Comparison of ENCODE assay signal across 8 cellular contexts in genomic region chr12:123139926-123140674, GRCh38. TPM values are rescaled to one million over a fixed set of nuclear protein-coding genes. Genes with fewer than 3 reads are reported as not detected.
DNase-seq lines count a peak whose midpoint lies in the region; ATAC-seq and TF ChIP-seq lines count a peak whose summit lies in the region.

No MANE protein-coding gene starts in this region.

- H3K4me3 ChIP-seq in HCT116 (replicated peaks in 1 of 2; ENCODE audit: low read depth in 1 of 2, low read length in 2 of 2): peak overlapping the region in 1 of 2 experiments; percentile 52; a peak in 1 of 4 replicates
- no peak overlapping the region for H3K4me3 ChIP-seq in SK-N-SH (ENCODE audit: low read depth in 2 of 2, low read length in 1 of 2)
- no peak overlapping the region for H3K4me3 ChIP-seq in left ventricle myocardium inferior
- H3K4me3 ChIP-seq in spleen: no peak overlapping the region

- peaks cover 5% of the 10 kb centered on the region for H3K4me1 Mint-ChIP-seq in T-helper 2 cell treated with Interferon-gamma antibody and Interleukin-4, amounts not matched to agents 5 μg/mL and 100 μg/mL, for 36 hours (ENCODE audit: low read depth)

- no peaks in the 10 kb centered on the region for H3K9me3 ChIP-seq in HCT116 (ENCODE audit: control insufficient read depth in 1 of 2, insufficient read depth in 1 of 2, low read depth in 1 of 2, low read length in 2 of 2)
- H3K9me3 ChIP-seq in SK-N-SH: no peaks in the 10 kb centered on the region
- H3K9me3 ChIP-seq in left ventricle myocardium inferior (replicated peaks): no peaks in the 10 kb centered on the region
- no peaks in the 10 kb centered on the region for H3K9me3 ChIP-seq in spleen

- H3K36me3 ChIP-seq in HCT116 (ENCODE audit: control insufficient read depth in 1 of 2, insufficient read depth in 2 of 2, low read length in 2 of 2) (peaks cover 0 to 6% of the 10 kb centered on the region in 2 experiments; a peak in 1 of 4 replicates), SK-N-SH (replicated peaks in 1 of 2; ENCODE audit: control insufficient read depth in 1 of 2, insufficient read depth in 2 of 2, low read length in 1 of 2) (no peaks in the 10 kb centered on the region), left ventricle myocardium inferior (no peaks in the 10 kb centered on the region), spleen (peaks cover 0 to 4% (median 0%) of the 10 kb centered on the region in 6 donors)

- CTCF ChIA-PET in HCT116 (lab: Charles Lee) (interaction anchor here (1.1 kb wide), 1 partner anchor 13 kb away, joined by 3 read pairs; no protein-coding TSS in a partner anchor), SK-N-SH (lab: Yijun Ruan, JAX) (interaction anchor here (0.6 to 1.3 kb wide), 2 partner anchors 68 to 97 kb away, joined by 3 read pairs; no protein-coding TSS in a partner anchor)

- peak overlapping the region; percentile 57 for H3K9ac ChIP-seq in HCT116 (ENCODE audit: low read length)
- H3K9ac ChIP-seq in SK-N-SH: peak overlapping the region; percentile 24; the same call in 1 of the 2 replicates

- H3F3A ChIP-seq in SK-N-SH (replicated peaks; ENCODE audit: insufficient read depth): peaks cover 26% of the 10 kb centered on the region

- H3K79me2 ChIP-seq in HCT116 (ENCODE audit: insufficient read depth, low read length) (peaks cover 46% of the 10 kb centered on the region), SK-N-SH (ENCODE audit: insufficient read depth) (peaks cover 54% of the 10 kb centered on the region)

- H3K9me3 Mint-ChIP-seq in T-helper 2 cell treated with Interferon-gamma antibody and Interleukin-4, amounts not matched to agents 5 μg/mL and 100 μg/mL, for 36 hours: no peaks in the 10 kb centered on the region

- H3K27me3 ChIP-seq in HCT116 (ENCODE audit: insufficient read depth, low read length) (no peaks in the 10 kb centered on the region), SK-N-SH (ENCODE audit: insufficient read depth) (no peaks in the 10 kb centered on the region), left ventricle myocardium inferior (ENCODE audit: low read depth) (no peaks in the 10 kb centered on the region), spleen (replicated peaks in 1 of 7) (no peaks in the 10 kb centered on the region)

- H2AFZ ChIP-seq in HCT116 (ENCODE audit: low read depth, low read length, poor library complexity, severe bottlenecking) (no peak overlapping the region), SK-N-SH (ENCODE audit: low read depth) (0 out of 2 replicates have a peak overlapping the region, but pooled peaks have one; percentile 44)

- TF ChIP-seq POLR2A in HCT116 (IDR thresholded peaks at IDR 0.05; ENCODE audit: borderline replicate concordance, extremely low read depth, insufficient read depth, insufficient read length) (no peak), spleen (IDR thresholded peaks at IDR 0.05) (no peak)

- DNase-seq in HCT116 (ENCODE audit: low read depth, low spot score) (no peak), SK-N-SH (no peak), left ventricle myocardium inferior (no peak), spleen (peak; percentile 44), mucosa of gallbladder (ENCODE audit: low spot score) (no peak), middle frontal gyrus (ENCODE audit: extremely low spot score, low spot score) (no peak), hippocampal formation (lab: John Stamatoyannopoulos, UW) (no peak)
- no peak for DNase-seq in T-helper 2 cell treated with Interferon-gamma antibody and Interleukin-4, amounts not matched to agents 5 μg/mL and 100 μg/mL, for 36 hours (ENCODE audit: low spot score)

- H3K27ac Mint-ChIP-seq in T-helper 2 cell treated with Interferon-gamma antibody and Interleukin-4, amounts not matched to agents 5 μg/mL and 100 μg/mL, for 36 hours: no peak overlapping the region

- no peak for TF ChIP-seq CTCF in HCT116 (IDR thresholded peaks at IDR 0.05 in 2 of 3, conservative IDR thresholded peaks at IDR 0.05 in 1 of 3; ENCODE audit: borderline replicate concordance in 1 of 3, insufficient read depth in 1 of 3, low read depth in 2 of 3, low read length in 2 of 3)
- no peak for TF ChIP-seq CTCF in SK-N-SH (IDR thresholded peaks at IDR 0.05)
- TF ChIP-seq CTCF in left ventricle myocardium inferior (IDR thresholded peaks at IDR 0.05; ENCODE audit: borderline replicate concordance): no peak
- TF ChIP-seq CTCF in spleen (IDR thresholded peaks at IDR 0.05 in 8 of 11, conservative IDR thresholded peaks at IDR 0.05 in 3 of 11): no peak

- H3K27me3 Mint-ChIP-seq in T-helper 2 cell treated with Interferon-gamma antibody and Interleukin-4, amounts not matched to agents 5 μg/mL and 100 μg/mL, for 36 hours (ENCODE audit: low read depth): no peaks in the 10 kb centered on the region

- H4K20me1 ChIP-seq in HCT116 (ENCODE audit: insufficient read depth): no peaks in the 10 kb centered on the region
- H4K20me1 ChIP-seq in SK-N-SH (ENCODE audit: insufficient read depth): 0 out of 2 replicates have a peak, but pooled peaks cover 6% of the 10 kb centered on the region

- TF ChIP-seq EP300 in SK-N-SH (IDR thresholded peaks at IDR 0.05; ENCODE audit: borderline replicate concordance in 1 of 2, low read depth in 1 of 2, low read length in 1 of 2): peak in 1 of 2 experiments; percentile 10; a peak in 1 of 4 replicates

- no peaks in the 10 kb centered on the region for H3K36me3 Mint-ChIP-seq in T-helper 2 cell treated with Interferon-gamma antibody and Interleukin-4, amounts not matched to agents 5 μg/mL and 100 μg/mL, for 36 hours (ENCODE audit: low read depth)

- H3K27ac ChIP-seq in HCT116 (ENCODE audit: low read depth, low read length) (peak overlapping the region; percentile 86), SK-N-SH (ENCODE audit: low read depth in 2 of 2, low read length in 1 of 2) (peak overlapping the region in 1 of 2 experiments; percentile 66; a peak in 2 of 4 replicates), left ventricle myocardium inferior (replicated peaks) (peak overlapping the region; percentile 88), spleen (peak overlapping the region; percentile 27 to 73 (median 60))

- RAD21 ChIA-PET in HCT116 (lab: Charles Lee; ENCODE audit: low non-redundant PET in 1 of 2, low total read pairs in 2 of 2, uncharacterized antibody in 2 of 2, unreplicated experiment in 2 of 2): interaction anchor here in 1 of 2 experiments (1.3 kb wide), 1 partner anchor 97 kb away, joined by 4 read pairs; no protein-coding TSS in a partner anchor

- BruUV-seq in HCT116 (replicated peaks; lab: Mats Ljungman, UMichigan): no TSS peak

- intact Hi-C loops in HCT116 (cut with micrococcal nuclease) (loop anchor here (10.0 kb wide), 1 partner anchor 165 kb away; the partner anchor contains the start of gene OGFOD2), left ventricle myocardium inferior (cut with micrococcal nuclease) (no loop called here), spleen (cut with DNase I; ENCODE audit: low total_unique reads) (loop anchor here (10.0 kb wide), 1 partner anchor 155 kb away; the partner anchor contains the start of gene ARL6IP4)

- H3K4me2 ChIP-seq in HCT116 (ENCODE audit: low read length): peak overlapping the region; percentile 84
- H3K4me2 ChIP-seq in SK-N-SH: peak overlapping the region; percentile 63

- POLR2A ChIA-PET in HCT116 (lab: Charles Lee) (no interaction called here), SK-N-SH (lab: Yijun Ruan, JAX) (no interaction called here)

- 39% methylated on average over 3 of the region's 6 CpGs for WGBS in SK-N-SH (ENCODE audit: low lambda C conversion rate)
- WGBS in spleen, 5 donors: 60 to 72% (median 64%) methylated on average over 4 to 6 of the region's 6 CpGs

- TF ChIP-seq RAD21 in HCT116 (IDR thresholded peaks at IDR 0.05; ENCODE audit: low read depth): no peak
- TF ChIP-seq RAD21 in SK-N-SH (IDR thresholded peaks at IDR 0.05; ENCODE audit: low read length): no peak

- no peaks in the 10 kb centered on the region for H3K9me2 ChIP-seq in HCT116 (ENCODE audit: insufficient read depth)
- H3K9me2 ChIP-seq in SK-N-SH: no peaks in the 10 kb centered on the region

- ATAC-seq in HCT116: peak; percentile 26

- no peak overlapping the region for H3K4me3 Mint-ChIP-seq in T-helper 2 cell treated with Interferon-gamma antibody and Interleukin-4, amounts not matched to agents 5 μg/mL and 100 μg/mL, for 36 hours

- H3K4me1 ChIP-seq in HCT116 (ENCODE audit: control insufficient read depth in 1 of 2, insufficient read depth in 2 of 2, low read length in 2 of 2): peaks cover 49 to 65% of the 10 kb centered on the region in 2 experiments
- peaks cover 0 to 34% of the 10 kb centered on the region in 2 experiments; a peak in 2 of 4 replicates for H3K4me1 ChIP-seq in SK-N-SH (ENCODE audit: control insufficient read depth in 1 of 2, insufficient read depth in 2 of 2, low read depth in 1 of 2, low read length in 1 of 2)
- H3K4me1 ChIP-seq in left ventricle myocardium inferior: peaks cover 61% of the 10 kb centered on the region
- H3K4me1 ChIP-seq in spleen: peaks cover 21 to 45% (median 38%) of the 10 kb centered on the region in 6 donors

TF ChIP-seq in HCT116, 20 proteins besides CTCF, POLR2A, EP300 and RAD21 (continues in another document):
- no peak for TF ChIP-seq TCF7L2 (IDR thresholded peaks at IDR 0.05; ENCODE audit: borderline replicate concordance, extremely low read depth, insufficient read depth, insufficient read length)

TF ChIP-seq in SK-N-SH, 30 proteins besides CTCF, POLR2A, EP300 and RAD21 (continues in another document):
- TF ChIP-seq MXI1 (IDR thresholded peaks at IDR 0.05; ENCODE audit: low read depth, low read length): no peak
- TF ChIP-seq RXRA (IDR thresholded peaks at IDR 0.05; ENCODE audit: borderline replicate concordance, low read depth): peak; percentile 72; the same call in 1 of the 2 replicates
- TF ChIP-seq FOSL2 (IDR thresholded peaks at IDR 0.05; ENCODE audit: borderline replicate concordance, low read depth): peak; percentile 28; the same call in 1 of the 2 replicates
- 0 out of 2 replicates have a peak, but pooled peaks have one; percentile 9 for TF ChIP-seq JUND (IDR thresholded peaks at IDR 0.05)
- TF ChIP-seq PBX3 (IDR thresholded peaks at IDR 0.05): no peak
- TF ChIP-seq FOXM1 (IDR thresholded peaks at IDR 0.05; ENCODE audit: low read depth): no peak

RNA-seq across cellular contexts. Expression of gene PITPNM2, which starts 10.8 kb away (rescaled TPM):
- 15.2 TPM for total RNA-seq in HCT116 (2021; ENCODE audit: unreplicated experiment)
- polyA plus RNA-seq in HCT116 (2012): 8.9 and 13.6 TPM in 2 replicates
- polyA plus RNA-seq in SK-N-SH (2012; rRNA removed): 2.6 and 3.7 TPM in 2 replicates
- polyA plus RNA-seq in SK-N-SH (2012; cell fraction: cytosol; rRNA removed): 1.3 and 2.0 TPM in 2 replicates
- polyA plus RNA-seq in SK-N-SH (2012; cell fraction: nucleus; rRNA removed): 12.7 and 16.1 TPM in 2 replicates
- 18.4 TPM for total RNA-seq in left ventricle myocardium inferior
- 10 to 100 TPM in 4 of 7 donors, 1 to 10 TPM in 3; 7.1 to 23.7 (median 13.9) TPM for total RNA-seq in spleen
- 1 to 10 TPM; 2.2 to 5.2 (median 2.3) TPM for polyA plus RNA-seq in spleen
- 12.8 TPM for total RNA-seq in mucosa of gallbladder

Comparison
In these comparisons a context has a peak if more than half of its experiments do, and no peak if none do; other contexts are left out.
1. Of the 11 proteins assayed by ChIP-seq in both SK-N-SH and HCT116: peak only in SK-N-SH: JUND and YY1; only in HCT116: none; in both: none; in neither: 9.